ENCODE assay signal across 33 cellular contexts in genomic region chr15:75235051-75235673, GRCh38. TPM values are rescaled to one million over a fixed set of nuclear protein-coding genes. Genes with fewer than 3 reads are reported as not detected.
DNase-seq lines count a peak whose midpoint lies in the region; ATAC-seq and TF ChIP-seq lines count a peak whose summit lies in the region.
"Had no signal": no experiment of that assay in that cellular context is flagged by ENCODE, and none has a peak within 500 bp of the region (broad histone marks: within the 10 kb centered on the region; RNA-seq: fewer than 3 reads in every experiment).

No MANE protein-coding gene starts in this region.

- H3K4me1 ChIP-seq in RWPE2 (ENCODE audit: insufficient read depth, poor library complexity, severe bottlenecking) (no peaks in the 10 kb centered on the region), neuronal stem cell (ENCODE audit: control insufficient read depth in 2 of 2, insufficient read depth in 1 of 2, low read depth in 1 of 2, low read length in 2 of 2) (peaks cover 5 to 6% of the 10 kb centered on the region in 2 donors), thyroid gland (no peaks in the 10 kb centered on the region)
- H3K4me1 ChIP-seq: adrenal gland, gastrocnemius medialis, pancreas had no signal

- DNase-seq in 8988T (peak; percentile 5), AG20443 (ENCODE audit: low spot score) (peak; percentile 8), RWPE2 (ENCODE audit: low spot score) (peak; percentile 64), neuronal stem cell (ENCODE audit: low spot score) (no peak), thyroid gland (no peak), CD14-positive monocyte (ENCODE audit: low spot score) (no peak)
- no peak for DNase-seq in stimulated activated CD8-positive, alpha-beta memory T cell treated with anti-CD3 and anti-CD28 coated beads, Interleukin-4, amount 100 ng/mL, for 48 hours
- no peak for DNase-seq in stimulated activated CD4-positive, alpha-beta T cell treated with anti-CD3 and anti-CD28 coated beads, Interleukin-2, amount 100 ng/mL, for 24 hours
- DNase-seq: activated CD4-positive, alpha-beta T cell treated with anti-CD3 and anti-CD28 coated beads, Interleukin-2, amount 10 ng/mL, durations not matched to agents 7 days and 5 days; activated naive CD4-positive, alpha-beta T cell; activated T-cell treated with anti-CD3 and anti-CD28 coated beads, Interleukin-2, amount 50 U/mL, for 48 hours; C1 segment of cervical spinal cord; DMS79 treated with DMSO at 0.1 percent for 48 hours; gastrocnemius medialis; GDM1; NCI-H146; NCI-H2107; SIG-M5; SW 1271; upper lobe of left lung had no signal

- no peaks in the 10 kb centered on the region for H3K9me3 ChIP-seq in RWPE2 (ENCODE audit: severe bottlenecking)
- H3K9me3 ChIP-seq in neuronal stem cell (replicated peaks in 1 of 2; ENCODE audit: control insufficient read depth in 2 of 2, insufficient read depth in 1 of 2, low read depth in 1 of 2, low read length in 2 of 2) = peaks cover 0 to 2% of the 10 kb centered on the region in 2 donors
- no peaks in the 10 kb centered on the region for H3K9me3 ChIP-seq in thyroid gland
- H3K9me3 ChIP-seq: adrenal gland, gastrocnemius medialis, pancreas, upper lobe of left lung had no signal

- no peak overlapping the region for H4K8ac ChIP-seq in neuronal stem cell (ENCODE audit: low read depth, low read length)

- H3K4me1 Mint-ChIP-seq in CD14-positive monocyte = no peaks in the 10 kb centered on the region
- H3K4me1 Mint-ChIP-seq: activated CD4-positive, alpha-beta T cell treated with anti-CD3 and anti-CD28 coated beads, Interleukin-2, amount 10 ng/mL, durations not matched to agents 7 days and 5 days had no signal

- H3K4ac ChIP-seq in neuronal stem cell (ENCODE audit: low read length) = no peak overlapping the region

- H3K14ac ChIP-seq in neuronal stem cell (ENCODE audit: low read length) = peak overlapping the region; percentile 47

- H3K36me3 Mint-ChIP-seq in CD14-positive monocyte = no peaks in the 10 kb centered on the region
- H3K36me3 Mint-ChIP-seq: brain had no signal

- H2BK120ac ChIP-seq in neuronal stem cell (ENCODE audit: low read depth, low read length) = no peak overlapping the region

- TF ChIP-seq POLR2A in thyroid gland (IDR thresholded peaks at IDR 0.05) = no peak

- no peak overlapping the region for H4K91ac ChIP-seq in neuronal stem cell (ENCODE audit: low read depth, low read length, poor library complexity)

- no peak for TF ChIP-seq CTCF in RWPE2 (IDR thresholded peaks at IDR 0.05; ENCODE audit: poor library complexity, severe bottlenecking)
- no peak for TF ChIP-seq CTCF in thyroid gland (IDR thresholded peaks at IDR 0.05)
- no peak for TF ChIP-seq CTCF in CD14-positive monocyte (IDR thresholded peaks at IDR 0.05)

- H3K18ac ChIP-seq in neuronal stem cell (ENCODE audit: low read length) = peak overlapping the region; percentile 82

- no peak overlapping the region for H3K4me2 ChIP-seq in neuronal stem cell (ENCODE audit: insufficient read depth, low read length, poor library complexity, severe bottlenecking)
- H3K4me2 ChIP-seq: hepatocyte had no signal

- no peak overlapping the region for H2BK15ac ChIP-seq in neuronal stem cell (ENCODE audit: low read length)

- no peak overlapping the region for H3K9ac ChIP-seq in neuronal stem cell (ENCODE audit: low read depth, low read length, poor library complexity)

- H2BK12ac ChIP-seq in neuronal stem cell (ENCODE audit: low read length) = no peak overlapping the region

- intact Hi-C loops in thyroid gland (cut with DNase I) = no loop called here
- intact Hi-C loops in CD14-positive monocyte (cut with micrococcal nuclease) = loop anchor here in 1 of 2 donors (10.0 kb wide), 1 partner anchor 70 kb away; no protein-coding TSS in a partner anchor

- no peak overlapping the region for H3K4me3 ChIP-seq in RWPE2 (ENCODE audit: severe bottlenecking)
- H3K4me3 ChIP-seq in neuronal stem cell (ENCODE audit: low read length in 2 of 2) = no peak overlapping the region
- no peak overlapping the region for H3K4me3 ChIP-seq in thyroid gland (replicated peaks in 1 of 3)
- H3K4me3 ChIP-seq: adrenal gland, gastrocnemius medialis, hepatocyte, pancreas, upper lobe of left lung had no signal

- no peak overlapping the region for H3K4me3 Mint-ChIP-seq in CD14-positive monocyte
- H3K4me3 Mint-ChIP-seq: activated CD4-positive, alpha-beta T cell treated with anti-CD3 and anti-CD28 coated beads, Interleukin-2, amount 10 ng/mL, durations not matched to agents 7 days and 5 days; brain had no signal

- WGBS in neuronal stem cell (ENCODE audit: extremely low coverage in 2 of 2, insufficient read length in 2 of 2, insufficient replicate concordance in 1 of 2), 2 donors = no CpG with 5 or more reads among the region's 10 CpGs
- WGBS in thyroid gland, 2 donors = 82 to 83% methylated on average over 8 to 10 of the region's 10 CpGs

- no peak for ATAC-seq in RWPE2 (ENCODE audit: low read depth)
- ATAC-seq: gastrocnemius medialis, Panc1, pancreas had no signal

- H3K27me3 ChIP-seq in RWPE2 (ENCODE audit: insufficient read depth, poor library complexity, severe bottlenecking) (no peaks in the 10 kb centered on the region), neuronal stem cell (ENCODE audit: control insufficient read depth in 3 of 3, insufficient read depth in 3 of 3, low read depth in 1 of 3, low read length in 3 of 3) (peaks cover 0 to 30% (median 0%) of the 10 kb centered on the region in 3 experiments), thyroid gland (no peaks in the 10 kb centered on the region)
- H3K27me3 ChIP-seq: adrenal gland, hepatocyte, pancreas, upper lobe of left lung had no signal

- H3K27me3 Mint-ChIP-seq in CD14-positive monocyte (ENCODE audit: low read depth in 3 of 3) = peaks cover 12 to 23% (median 13%) of the 10 kb centered on the region in 3 donors

- H3K36me3 ChIP-seq in RWPE2 (ENCODE audit: low read depth) (no peaks in the 10 kb centered on the region), neuronal stem cell (replicated peaks in 1 of 2; ENCODE audit: control insufficient read depth in 2 of 2, insufficient read depth in 2 of 2, low read length in 2 of 2) (no peaks in the 10 kb centered on the region), thyroid gland (no peaks in the 10 kb centered on the region)
- H3K36me3 ChIP-seq: adrenal gland, gastrocnemius medialis, pancreas, upper lobe of left lung had no signal

- H3K27ac ChIP-seq in RWPE2 (ENCODE audit: poor library complexity, severe bottlenecking) (no peak overlapping the region), neuronal stem cell (replicated peaks; ENCODE audit: low read length) (no peak overlapping the region), thyroid gland (no peak overlapping the region)
- H3K27ac ChIP-seq: adrenal gland, gastrocnemius medialis, hepatocyte, pancreas, upper lobe of left lung had no signal

- H3K9me3 Mint-ChIP-seq in CD14-positive monocyte = peaks cover 0 to 3% (median 0%) of the 10 kb centered on the region in 7 donors
- H3K9me3 Mint-ChIP-seq: activated CD4-positive, alpha-beta T cell treated with anti-CD3 and anti-CD28 coated beads, Interleukin-2, amount 10 ng/mL, durations not matched to agents 7 days and 5 days; brain had no signal

- no peak overlapping the region for H2AK5ac ChIP-seq in neuronal stem cell (ENCODE audit: low read depth, low read length)

- H2AFZ ChIP-seq in neuronal stem cell (ENCODE audit: low read length) = no peak overlapping the region
- H2AFZ ChIP-seq: hepatocyte had no signal

- H2BK5ac ChIP-seq in neuronal stem cell (ENCODE audit: low read length) = no peak overlapping the region

- peaks cover 3% of the 10 kb centered on the region for H3K79me1 ChIP-seq in neuronal stem cell (ENCODE audit: low read depth, low read length)

- H3K23ac ChIP-seq in neuronal stem cell (ENCODE audit: low read depth, low read length, poor library complexity) = peak overlapping the region; percentile 28

- peak overlapping the region in 1 of 7 donors; percentile 15 for H3K27ac Mint-ChIP-seq in CD14-positive monocyte
- H3K27ac Mint-ChIP-seq: activated CD4-positive, alpha-beta T cell treated with anti-CD3 and anti-CD28 coated beads, Interleukin-2, amount 10 ng/mL, durations not matched to agents 7 days and 5 days; brain had no signal

RNA-seq across cellular contexts. Expression of gene GOLGA6C, which starts 23.0 kb away (rescaled TPM):
- not detected for polyA plus RNA-seq in neuronal stem cell (2013, experiment 1 of 2)
- not detected for polyA plus RNA-seq in neuronal stem cell (2013, experiment 2 of 2)
- total RNA-seq in thyroid gland = not detected
- not detected for polyA plus RNA-seq in CD14-positive monocyte
- total RNA-seq: activated CD4-positive, alpha-beta T cell treated with anti-CD3 and anti-CD28 coated beads, Interleukin-2, amount 10 ng/mL, durations not matched to agents 7 days and 5 days; adrenal gland; cerebellum; endothelial cell of umbilical vein; fibroblast of lung; H4; hepatocyte; HT1080; lung microvascular endothelial cell; mucosa of gallbladder; pancreas; upper lobe of left lung had no signal
- polyA plus RNA-seq: adrenal gland, endothelial cell of umbilical vein, fibroblast of lung, hepatocyte, neural cell, pancreas had no signal

RNA-seq across cellular contexts. Expression of gene C15orf39, which starts 33.5 kb away (rescaled TPM):
- polyA plus RNA-seq in neuronal stem cell (2013, experiment 1 of 2) = 5.9 TPM
- polyA plus RNA-seq in neuronal stem cell (2013, experiment 2 of 2) = 5.5 TPM
- total RNA-seq in thyroid gland = 10 to 100 TPM; 10.6 to 18.3 (median 16.7) TPM
- 10 to 100 TPM in 1 of 2 donors, 1 to 10 TPM in 1; 8.9 to 18.2 TPM for polyA plus RNA-seq in CD14-positive monocyte
- polyA plus RNA-seq: neural cell had no signal

RNA-seq across cellular contexts. Expression of gene GOLGA6D, which starts 47.5 kb away (rescaled TPM):
- polyA plus RNA-seq in neuronal stem cell (2013, experiment 1 of 2) = 0.04 TPM
- polyA plus RNA-seq in neuronal stem cell (2013, experiment 2 of 2) = 0.03 TPM
- not detected for total RNA-seq in thyroid gland
- not detected for polyA plus RNA-seq in CD14-positive monocyte
- total RNA-seq: activated CD4-positive, alpha-beta T cell treated with anti-CD3 and anti-CD28 coated beads, Interleukin-2, amount 10 ng/mL, durations not matched to agents 7 days and 5 days; cerebellum; endothelial cell of umbilical vein; gastrocnemius medialis; H4; hepatocyte; HT1080; lung microvascular endothelial cell had no signal
- polyA plus RNA-seq: endothelial cell of umbilical vein, fibroblast of lung, hepatocyte, neural cell, pancreas had no signal

Comparison
In these comparisons a context has a peak if more than half of its experiments do, and no peak if none do; other contexts are left out.
1. DNase-seq: peak in 8988T (single experiment), AG20443 (single experiment) and RWPE2 (single experiment); none in neuronal stem cell (single experiment), thyroid gland (0 of 2), stimulated activated CD8-positive, alpha-beta memory T cell treated with anti-CD3 and anti-CD28 coated beads, Interleukin-4, amount 100 ng/mL, for 48 hours (single experiment), CD14-positive monocyte (single experiment) and stimulated activated CD4-positive, alpha-beta T cell treated with anti-CD3 and anti-CD28 coated beads, Interleukin-2, amount 100 ng/mL, for 24 hours (0 of 2).